ENCODE assay signal across 8 cellular contexts in the genomic region with DNA sequence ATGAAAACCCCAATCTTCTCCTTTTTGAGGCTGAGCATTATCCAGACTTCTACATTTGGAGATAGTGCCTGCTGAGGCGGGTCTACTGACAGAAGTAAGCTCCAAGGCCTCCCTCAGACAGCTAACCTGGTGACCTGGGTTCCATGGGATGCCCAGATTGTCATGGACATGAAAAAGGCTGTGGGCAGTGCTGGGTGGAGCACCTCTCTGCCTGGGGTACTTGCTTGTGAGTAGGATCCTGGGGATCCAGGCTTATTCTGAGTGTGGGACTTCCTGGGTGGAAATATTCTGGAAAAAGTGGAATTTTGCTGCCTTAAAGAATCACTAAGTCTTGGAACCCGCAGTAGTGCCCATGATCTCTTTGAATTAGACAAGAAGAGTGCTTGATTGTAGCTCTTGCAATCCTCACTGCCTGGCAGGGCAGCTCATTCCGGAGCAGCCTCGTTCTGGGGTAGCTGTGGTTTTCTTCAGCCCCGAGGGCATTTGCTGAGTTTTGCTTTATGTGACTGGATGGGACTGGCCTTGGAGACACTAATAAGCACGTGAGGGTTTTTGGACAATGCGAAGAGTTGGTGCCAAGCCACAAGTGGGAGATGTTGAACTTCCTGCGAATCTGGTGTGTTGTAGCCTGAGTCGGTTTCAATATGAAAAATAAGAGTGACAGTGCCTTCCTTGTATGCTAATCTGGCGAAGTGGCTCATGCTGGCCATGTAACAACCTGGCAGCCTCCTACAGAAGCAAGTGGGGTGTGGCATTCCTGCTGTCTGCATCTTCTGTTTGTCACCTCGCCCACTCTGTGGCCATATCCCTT. TPM values are rescaled to one million over a fixed set of nuclear protein-coding genes. Genes with fewer than 3 reads are reported as not detected.
DNase-seq lines count a peak whose midpoint lies in the region; ATAC-seq and TF ChIP-seq lines count a peak whose summit lies in the region.

No MANE protein-coding gene starts in this region.

- H3K27ac Mint-ChIP-seq in WTC11, result no peak overlapping the region

- H3K9me3 ChIP-seq in OCI-LY3 (ENCODE audit: insufficient read depth, low read length) (no peaks in the 10 kb centered on the region), fibroblast of lung (ENCODE audit: control insufficient read depth, insufficient read depth, low read depth, low read length) (no peaks in the 10 kb centered on the region), skeletal muscle satellite cell (replicated peaks; ENCODE audit: low read length) (no peaks in the 10 kb centered on the region)

- TF ChIP-seq CTCF in GM06990 (IDR thresholded peaks at IDR 0.05; ENCODE audit: insufficient read depth, low read length, poor library complexity, severe bottlenecking) (peak; percentile 35), OCI-LY3 (IDR thresholded peaks at IDR 0.05; ENCODE audit: low read depth, low read length) (no peak), fibroblast of lung (conservative IDR thresholded peaks at IDR 0.05 in 1 of 2, IDR thresholded peaks at IDR 0.05 in 1 of 2; ENCODE audit: low read depth in 1 of 2, low read length in 2 of 2) (no peak), WTC11 (IDR thresholded peaks at IDR 0.05) (no peak)

- POLR2A ChIA-PET in WTC11 (lab: Charles Lee), result no interaction called here

- peak overlapping the region; percentile 47 for H3K4me2 ChIP-seq in OCI-LY3 (ENCODE audit: low read length)
- H3K4me2 ChIP-seq in fibroblast of lung (ENCODE audit: extremely low read depth, insufficient read depth, low read length), result no peak overlapping the region
- H3K4me2 ChIP-seq in skeletal muscle satellite cell (ENCODE audit: low read length), result peak overlapping the region; percentile 39

- H4K20me1 ChIP-seq in OCI-LY3 (ENCODE audit: insufficient read depth, low read length) (no peaks in the 10 kb centered on the region), fibroblast of lung (ENCODE audit: control insufficient read depth, extremely low read depth, insufficient read depth, low read length) (no peaks in the 10 kb centered on the region)

- DNase-seq in GM06990 (ENCODE audit: extremely low read depth, insufficient read length) (no peak), fibroblast of lung (ENCODE audit: low read depth in 2 of 2) (peak; percentile 30 to 66), GF-D8 (lab: John Stamatoyannopoulos, UW) (no peak), NCI-H2081 (lab: John Stamatoyannopoulos, UW) (no peak), WTC11 (ENCODE audit: low spot score) (no peak)

- H3K4me3 ChIP-seq in GM06990 (replicated peaks; ENCODE audit: low read depth, low read length) (no peak overlapping the region), OCI-LY3 (ENCODE audit: low read length) (peak overlapping the region; percentile 37; the same call in 1 of the 2 replicates), fibroblast of lung (replicated peaks in 1 of 4; ENCODE audit: control extremely low read depth in 1 of 4, insufficient read depth in 1 of 4, low read depth in 3 of 4, low read length in 4 of 4) (no peak overlapping the region), skeletal muscle satellite cell (ENCODE audit: low read length) (no peak overlapping the region)

- no peak overlapping the region for H3K27ac ChIP-seq in OCI-LY3 (ENCODE audit: low read length)
- no peak overlapping the region for H3K27ac ChIP-seq in fibroblast of lung (ENCODE audit: insufficient read depth, low read length)

- H3K9ac ChIP-seq in OCI-LY3 (ENCODE audit: low read length) (no peak overlapping the region), fibroblast of lung (ENCODE audit: insufficient read depth, low read length) (no peak overlapping the region), skeletal muscle satellite cell (ENCODE audit: low read depth, low read length) (peak overlapping the region; percentile 21)

- H3K27me3 ChIP-seq in GM06990 (replicated peaks; ENCODE audit: control insufficient read depth, insufficient read depth, low read length) (no peaks in the 10 kb centered on the region; the same call in 1 of the 2 replicates), OCI-LY3 (ENCODE audit: low read depth, low read length) (no peaks in the 10 kb centered on the region), fibroblast of lung (ENCODE audit: control insufficient read depth, insufficient read depth, low read length) (no peaks in the 10 kb centered on the region), skeletal muscle satellite cell (ENCODE audit: control insufficient read depth, insufficient read depth, low read length) (no peaks in the 10 kb centered on the region)

- peaks cover 5% of the 10 kb centered on the region for H3K4me1 Mint-ChIP-seq in WTC11

- peaks cover under 1% of the 10 kb centered on the region; the same call in 1 of the 2 replicates for H3K36me3 Mint-ChIP-seq in WTC11

- H3K27me3 Mint-ChIP-seq in WTC11 (ENCODE audit: low read depth), result no peaks in the 10 kb centered on the region

- peaks cover 9% of the 10 kb centered on the region for H3K4me1 ChIP-seq in OCI-LY3 (ENCODE audit: low read length)
- no peaks in the 10 kb centered on the region for H3K4me1 ChIP-seq in fibroblast of lung (ENCODE audit: control insufficient read depth, extremely low read depth, insufficient read depth, low read length)
- peaks cover 10% of the 10 kb centered on the region for H3K4me1 ChIP-seq in skeletal muscle satellite cell (ENCODE audit: control insufficient read depth, insufficient read depth, low read length)

- no peak overlapping the region for H2AFZ ChIP-seq in OCI-LY3 (ENCODE audit: low read depth, low read length)
- no peak overlapping the region for H2AFZ ChIP-seq in fibroblast of lung (ENCODE audit: low read length)

- H3K9me3 Mint-ChIP-seq in WTC11, result no peaks in the 10 kb centered on the region

- CTCF ChIA-PET in WTC11 (lab: Charles Lee), result interaction anchor here (0.8 to 1.1 kb wide), 2 partner anchors 109 to 191 kb away, joined by 3 to 4 read pairs; no protein-coding TSS in a partner anchor

- ATAC-seq in HG02588 (IDR thresholded peaks at IDR 0.05; ENCODE audit: unreplicated experiment), result peak; percentile 53
- ATAC-seq in WTC11, result no peak

- H3K36me3 ChIP-seq in GM06990 (ENCODE audit: control insufficient read depth, insufficient read depth, low read length), result no peaks in the 10 kb centered on the region
- H3K36me3 ChIP-seq in OCI-LY3 (replicated peaks; ENCODE audit: low read depth, low read length), result peaks cover 3% of the 10 kb centered on the region
- no peaks in the 10 kb centered on the region for H3K36me3 ChIP-seq in fibroblast of lung (ENCODE audit: control insufficient read depth, insufficient read depth, low read length)
- no peaks in the 10 kb centered on the region for H3K36me3 ChIP-seq in skeletal muscle satellite cell (ENCODE audit: insufficient read depth, low read length)

- H3K4me3 Mint-ChIP-seq in WTC11, result no peak overlapping the region

- H3K79me2 ChIP-seq in OCI-LY3 (ENCODE audit: low read length) (no peaks in the 10 kb centered on the region), fibroblast of lung (ENCODE audit: control insufficient read depth, insufficient read depth, low read length) (no peaks in the 10 kb centered on the region)

TF ChIP-seq in WTC11, 78 proteins besides CTCF, POLR2A, EP300 and RAD21 (continues in another document):
- TF ChIP-seq FOXK1 (CRISPR knock-in tag; IDR thresholded peaks at IDR 0.05) (no peak), E2F5 (CRISPR knock-in tag; IDR thresholded peaks at IDR 0.05) (no peak), ATF3 (CRISPR knock-in tag; conservative IDR thresholded peaks at IDR 0.05) (no peak), MYBL2 (CRISPR knock-in tag; IDR thresholded peaks at IDR 0.05) (no peak), FOXP1 (CRISPR knock-in tag; IDR thresholded peaks at IDR 0.05; ENCODE audit: borderline replicate concordance) (no peak)

RNA-seq across cellular contexts. Expression of gene SNRNP48, which starts 28.2 kb away (rescaled TPM):
- total RNA-seq in fibroblast of lung, result 8.3 and 10.0 TPM in 2 replicates
- 7.2 and 9.1 TPM in 2 replicates for polyA plus RNA-seq in fibroblast of lung
- 5.4 and 5.5 TPM in 2 replicates for polyA plus RNA-seq in fibroblast of lung (2012)
- polyA minus RNA-seq in fibroblast of lung (ENCODE audit: low replicate concordance), result 1.2 and 3.6 TPM in 2 replicates
- total RNA-seq in skeletal muscle satellite cell (2012; rRNA removed), result 9.8 and 13.7 TPM in 2 replicates
- total RNA-seq in WTC11 (2021), result 17.6 to 24.0 TPM (median 21.4 TPM) in 3 replicates

Comparison
In these comparisons a context has a peak if more than half of its experiments do, and no peak if none do; other contexts are left out.
1. DNase-seq: peak in fibroblast of lung (2 of 2); none in GM06990 (single experiment), GF-D8 (single experiment), NCI-H2081 (0 of 2) and WTC11 (single experiment).